Comparison of ENCODE assay signal across 1 cellular context in genomic region chr4:156241896-156242295, GRCh38.
TF ChIP-seq lines count a peak whose summit lies in the region.

No MANE protein-coding gene starts in this region.

TF ChIP-seq in neural cell, 6 proteins besides CTCF, POLR2A, EP300 and RAD21 (continued from another document):
- TF ChIP-seq MXI1 (conservative IDR thresholded peaks at IDR 0.05; ENCODE audit: poor library complexity, severe bottlenecking), result no peak
